8 cellular contexts compared by ENCODE assay signal in genomic region chr22:24437820-24438328, GRCh38. TPM values are rescaled to one million over a fixed set of nuclear protein-coding genes. Genes with fewer than 3 reads are reported as not detected.
DNase-seq lines count a peak whose midpoint lies in the region; ATAC-seq, FAIRE-seq and TF ChIP-seq lines count a peak whose summit lies in the region.

No MANE protein-coding gene starts in this region.

- BruUV-seq in PC-3 (replicated peaks; lab: Mats Ljungman, UMichigan) = no TSS peak

- H3K9ac ChIP-seq in PC-3 (ENCODE audit: low read length) = no peak overlapping the region

- DNase-seq in AML-193 (lab: John Stamatoyannopoulos, UW) = peak; percentile 77
- peak; percentile 63 for DNase-seq in PC-3
- no peak for DNase-seq in fibroblast of pulmonary artery (ENCODE audit: low read depth)
- DNase-seq in stimulated activated CD4-positive, alpha-beta T cell treated with anti-CD3 and anti-CD28 coated beads, Interleukin-15, amount 100 ng/mL, for 24 hours = no peak
- DNase-seq in RPMI8226 = no peak
- DNase-seq in RCC 7860 (ENCODE audit: low spot score) = no peak

- no peaks in the 10 kb centered on the region for H3K36me3 ChIP-seq in PC-3 (ENCODE audit: low read depth, low read length)

- H3K4me2 ChIP-seq in PC-3 (ENCODE audit: low read length) = no peak overlapping the region

- TF ChIP-seq POLR2A in GM18505 (IDR thresholded peaks at IDR 0.05; ENCODE audit: borderline replicate concordance, extremely low read depth, insufficient read depth, insufficient read length) = no peak

- TF ChIP-seq CTCF in PC-3 (conservative IDR thresholded peaks at IDR 0.05; ENCODE audit: low read depth, low read length) (peak; percentile 46; the same call in 1 of the 2 replicates), fibroblast of pulmonary artery (IDR thresholded peaks at IDR 0.05; ENCODE audit: low read length, missing control alignments) (peak; percentile 27)

- no peak overlapping the region for H3K27ac ChIP-seq in PC-3 (ENCODE audit: low read length)

- no peaks in the 10 kb centered on the region for H4K20me1 ChIP-seq in PC-3 (ENCODE audit: low read length)

- intact Hi-C loops in PC-3 (cut with micrococcal nuclease) = loop anchor here (5.0 kb wide), 1 partner anchor 64 kb away; no protein-coding TSS in a partner anchor

- H3K79me2 ChIP-seq in PC-3 (ENCODE audit: low read length) = no peaks in the 10 kb centered on the region

- no peak overlapping the region for H3K4me3 ChIP-seq in PC-3 (ENCODE audit: low read length)
- no peak overlapping the region for H3K4me3 ChIP-seq in fibroblast of pulmonary artery (replicated peaks; ENCODE audit: low read depth, low read length)

- POLR2A ChIA-PET in PC-3 (lab: Charles Lee; ENCODE audit: unreplicated experiment) = no interaction called here

- peak; percentile 27 for ATAC-seq in GM18505 (IDR thresholded peaks at IDR 0.05; ENCODE audit: unreplicated experiment)
- peak; percentile 51 for ATAC-seq in PC-3
- no peak for ATAC-seq in HG03159 (IDR thresholded peaks at IDR 0.05; ENCODE audit: unreplicated experiment)

- no peak overlapping the region for H2AFZ ChIP-seq in PC-3 (ENCODE audit: low read length)

- H3K9me3 ChIP-seq in PC-3 (ENCODE audit: low read length) = no peaks in the 10 kb centered on the region

- H3F3A ChIP-seq in PC-3 (ENCODE audit: low read length, unreplicated experiment) = no peaks in the 10 kb centered on the region

- H3K9me2 ChIP-seq in PC-3 (replicated peaks; ENCODE audit: low read length) = no peaks in the 10 kb centered on the region

- CTCF ChIA-PET in PC-3 (lab: Charles Lee) = no interaction called here

- H3K27me3 ChIP-seq in PC-3 (ENCODE audit: low read length) = no peaks in the 10 kb centered on the region

- no peak for FAIRE-seq in RCC 7860 (lab: Jason Lieb, UNC)

- H3K4me1 ChIP-seq in PC-3 (ENCODE audit: insufficient read depth, low read length) = peaks cover 3% of the 10 kb centered on the region; the same call in 1 of the 2 replicates

RNA-seq across cellular contexts. Expression of gene ADORA2A, which starts 10.5 kb away (rescaled TPM):
- total RNA-seq in PC-3 (2014; rRNA removed) = 0.92 and 1.7 TPM in 2 replicates

RNA-seq across cellular contexts. Expression of gene UPB1, which starts 57.3 kb away (rescaled TPM):
- total RNA-seq in PC-3 (2014; rRNA removed) = 0.29 TPM in 1 of 2 replicates, not detected in the other

Comparison
In these comparisons a context has a peak if more than half of its experiments do, and no peak if none do; other contexts are left out.
1. DNase-seq: peak in AML-193 (2 of 2) and PC-3 (single experiment); none in fibroblast of pulmonary artery (single experiment), stimulated activated CD4-positive, alpha-beta T cell treated with anti-CD3 and anti-CD28 coated beads, Interleukin-15, amount 100 ng/mL, for 24 hours (single experiment), RPMI8226 (single experiment) and RCC 7860 (single experiment).